ENCODE assay signal across 8 cellular contexts in genomic region chr9:93119953-93120845, GRCh38. TPM values are rescaled to one million over a fixed set of nuclear protein-coding genes. Genes with fewer than 3 reads are reported as not detected.
DNase-seq lines count a peak whose midpoint lies in the region; ATAC-seq lines count a peak whose summit lies in the region.

No MANE protein-coding gene starts in this region.

- H3K18ac ChIP-seq in mesendoderm (ENCODE audit: low read length), result no peak overlapping the region

- no CpG with 5 or more reads among the region's 23 CpGs for WGBS in mesendoderm (ENCODE audit: extremely low coverage, insufficient coverage, low lambda C conversion rate)
- WGBS in thymus, result 38% methylated on average over 23 of the region's 23 CpGs

- no peak overlapping the region for H3K4ac ChIP-seq in mesendoderm (ENCODE audit: low read depth, low read length)

- H3K36me3 Mint-ChIP-seq in T-helper 1 cell treated with Interleukin-12 subunit alpha and Interleukin-12 subunit beta and Interleukin-4 antibody, amounts not matched to agents 30 μg/mL and 1 μg/mL, for 36 hours (ENCODE audit: low read depth), result peaks cover 15% of the 10 kb centered on the region
- H3K36me3 Mint-ChIP-seq in effector memory CD8-positive, alpha-beta T cell (ENCODE audit: insufficient read depth), result peaks cover 87% of the 10 kb centered on the region

- H3K4me1 ChIP-seq in mesendoderm (ENCODE audit: control insufficient read depth, low read depth, low read length) (no peaks in the 10 kb centered on the region), thymus (ENCODE audit: control insufficient read depth, insufficient read depth, low read length) (no peaks in the 10 kb centered on the region)

- H3K27ac ChIP-seq in mesendoderm (ENCODE audit: low read depth, low read length) (no peak overlapping the region), thymus (ENCODE audit: low read depth) (peak overlapping the region; percentile 61)

- H3K79me1 ChIP-seq in mesendoderm (ENCODE audit: low read length), result no peaks in the 10 kb centered on the region

- H2BK120ac ChIP-seq in mesendoderm (ENCODE audit: low read depth, low read length), result no peak overlapping the region

- no peaks in the 10 kb centered on the region for H3K9me3 Mint-ChIP-seq in T-helper 1 cell treated with Interleukin-12 subunit alpha and Interleukin-12 subunit beta and Interleukin-4 antibody, amounts not matched to agents 30 μg/mL and 1 μg/mL, for 36 hours
- H3K9me3 Mint-ChIP-seq in effector memory CD8-positive, alpha-beta T cell, result no peaks in the 10 kb centered on the region

- no peak overlapping the region for H4K8ac ChIP-seq in mesendoderm (ENCODE audit: low read depth, low read length)

- peaks cover 13% of the 10 kb centered on the region for H3K4me1 Mint-ChIP-seq in T-helper 1 cell treated with Interleukin-12 subunit alpha and Interleukin-12 subunit beta and Interleukin-4 antibody, amounts not matched to agents 30 μg/mL and 1 μg/mL, for 36 hours (ENCODE audit: low read depth)
- H3K4me1 Mint-ChIP-seq in effector memory CD8-positive, alpha-beta T cell (ENCODE audit: low read depth in 2 of 2), result peaks cover 18 to 38% of the 10 kb centered on the region in 2 donors

- DNase-seq in EH (ENCODE audit: low read depth) (peak; percentile 95), HK-2 (ENCODE audit: unreplicated experiment) (peak; percentile 96), mesendoderm (peak; percentile 54), NCI-H524 (lab: John Stamatoyannopoulos, UW) (no peak)
- peak in 1 of 3 experiments; percentile 46 for DNase-seq in effector memory CD8-positive, alpha-beta T cell

- no peaks in the 10 kb centered on the region for H3K27me3 Mint-ChIP-seq in T-helper 1 cell treated with Interleukin-12 subunit alpha and Interleukin-12 subunit beta and Interleukin-4 antibody, amounts not matched to agents 30 μg/mL and 1 μg/mL, for 36 hours (ENCODE audit: low read depth)
- H3K27me3 Mint-ChIP-seq in effector memory CD8-positive, alpha-beta T cell, result no peaks in the 10 kb centered on the region

- peak; percentile 79 for ATAC-seq in GM21360 (IDR thresholded peaks at IDR 0.05; ENCODE audit: unreplicated experiment)
- peak; percentile 68 for ATAC-seq in effector memory CD8-positive, alpha-beta T cell (replicated peaks)

- H3K4me3 ChIP-seq in mesendoderm (ENCODE audit: low read length) (no peak overlapping the region), thymus (ENCODE audit: low read length) (no peak overlapping the region)

- H3K56ac ChIP-seq in mesendoderm (ENCODE audit: low read length), result no peak overlapping the region

- H4K5ac ChIP-seq in mesendoderm (ENCODE audit: low read length), result no peak overlapping the region

- no peaks in the 10 kb centered on the region for H3K79me2 ChIP-seq in mesendoderm (ENCODE audit: control insufficient read depth, insufficient read depth, low read length)

- no peak overlapping the region for H3K9ac ChIP-seq in mesendoderm (ENCODE audit: low read length)

- H3K4me2 ChIP-seq in mesendoderm (ENCODE audit: low read length), result no peak overlapping the region

- H3K36me3 ChIP-seq in mesendoderm (ENCODE audit: control insufficient read depth, insufficient read depth, low read length) (no peaks in the 10 kb centered on the region), thymus (ENCODE audit: control insufficient read depth, insufficient read depth) (peaks cover 3% of the 10 kb centered on the region)

- no peak overlapping the region for H2AK5ac ChIP-seq in mesendoderm (ENCODE audit: low read length)

- peak overlapping the region; percentile 65 for H3K27ac Mint-ChIP-seq in T-helper 1 cell treated with Interleukin-12 subunit alpha and Interleukin-12 subunit beta and Interleukin-4 antibody, amounts not matched to agents 30 μg/mL and 1 μg/mL, for 36 hours
- peak overlapping the region; percentile 82 to 97 for H3K27ac Mint-ChIP-seq in effector memory CD8-positive, alpha-beta T cell

- no peaks in the 10 kb centered on the region for H3K27me3 ChIP-seq in mesendoderm (ENCODE audit: insufficient read depth, low read length, poor library complexity)
- H3K27me3 ChIP-seq in thymus (ENCODE audit: control insufficient read depth, insufficient read depth), result no peaks in the 10 kb centered on the region

- no peak overlapping the region for H2BK5ac ChIP-seq in mesendoderm (ENCODE audit: low read length)

- H3K4me3 Mint-ChIP-seq in T-helper 1 cell treated with Interleukin-12 subunit alpha and Interleukin-12 subunit beta and Interleukin-4 antibody, amounts not matched to agents 30 μg/mL and 1 μg/mL, for 36 hours, result no peak overlapping the region
- H3K4me3 Mint-ChIP-seq in effector memory CD8-positive, alpha-beta T cell, result peak overlapping the region; percentile 41 to 57

- H3K23ac ChIP-seq in mesendoderm (ENCODE audit: low read length), result no peak overlapping the region

- H3K9me3 ChIP-seq in thymus (ENCODE audit: control insufficient read depth), result no peaks in the 10 kb centered on the region

- H2BK15ac ChIP-seq in mesendoderm (replicated peaks; ENCODE audit: low read depth), result no peak overlapping the region

RNA-seq across cellular contexts. Expression of gene NINJ1, which starts 13.9 kb away (rescaled TPM):
- 16.0 TPM for polyA plus RNA-seq in mesendoderm (2013, experiment 1 of 2)
- 17.4 TPM for polyA plus RNA-seq in mesendoderm (2013, experiment 2 of 2)
- 39.4 TPM for polyA plus RNA-seq in thymus

RNA-seq across cellular contexts. Expression of gene CARD19, which starts 24.2 kb away (rescaled TPM):
- 14.8 TPM for polyA plus RNA-seq in mesendoderm (2013, experiment 1 of 2)
- 15.9 TPM for polyA plus RNA-seq in mesendoderm (2013, experiment 2 of 2)
- polyA plus RNA-seq in thymus, result 24.8 TPM

Comparison
In these comparisons a context has a peak if more than half of its experiments do, and no peak if none do; other contexts are left out.
1. DNase-seq: peak in EH (single experiment), HK-2 (single experiment) and mesendoderm (single experiment); none in NCI-H524 (0 of 2).